Comparison of ENCODE assay signal across 22 cellular contexts in genomic region chr11:2482199-2482598, GRCh38. TPM values are rescaled to one million over a fixed set of nuclear protein-coding genes. Genes with fewer than 3 reads are reported as not detected.
"Had no signal": no experiment of that assay in that cellular context is flagged by ENCODE, and none has a peak within 500 bp of the region (broad histone marks: within the 10 kb centered on the region; RNA-seq: fewer than 3 reads in every experiment).

No MANE protein-coding gene starts in this region.

- H3K4me1 ChIP-seq: colonic mucosa, gastroesophageal sphincter, psoas muscle, tibial nerve had no signal

- H3K9me3 Mint-ChIP-seq: natural killer cell treated with Interleukin-12 subunit alpha and Interleukin-12 subunit beta and Interleukin-15 and Interleukin-18, amount 100 ng/mL, for 72 hours had no signal

- H3K27ac ChIP-seq: colonic mucosa, ovary, psoas muscle, right atrium auricular region, WERI-Rb-1 had no signal

- H3K4me3 Mint-ChIP-seq: activated naive CD4-positive, alpha-beta T cell treated with anti-CD3 and anti-CD28 coated beads for 36 hours; activated T-cell treated with anti-CD3 and anti-CD28 coated beads, Interleukin-2, amount 50 U/mL, for 4 hours; natural killer cell treated with Interleukin-12 subunit alpha and Interleukin-12 subunit beta and Interleukin-15 and Interleukin-18, amount 100 ng/mL, for 72 hours; stimulated activated naive CD8-positive, alpha-beta T cell treated with anti-CD3 and anti-CD28 coated beads, Interleukin-15, amount 100 ng/mL, for 72 hours had no signal

- H3K4me3 ChIP-seq: colonic mucosa, esophagus muscularis mucosa, gastroesophageal sphincter, ovary, psoas muscle, right atrium auricular region, tibial nerve had no signal

- H3K36me3 ChIP-seq: colonic mucosa, esophagus muscularis mucosa, gastroesophageal sphincter, ovary, right atrium auricular region, tibial nerve, WERI-Rb-1 had no signal

- H3K9me3 ChIP-seq: colonic mucosa, ovary, psoas muscle, right atrium auricular region had no signal

- H3K27ac Mint-ChIP-seq: activated naive CD4-positive, alpha-beta T cell treated with anti-CD3 and anti-CD28 coated beads for 36 hours; activated naive CD8-positive, alpha-beta T cell treated with anti-CD3 and anti-CD28 coated beads, Interleukin-2, amount 10 ng/mL, durations not matched to agents 7 days and 5 days; natural killer cell treated with Interleukin-12 subunit alpha and Interleukin-12 subunit beta and Interleukin-15 and Interleukin-18, amount 100 ng/mL, for 72 hours; stimulated activated naive CD8-positive, alpha-beta T cell treated with anti-CD3 and anti-CD28 coated beads, Interleukin-15, amount 100 ng/mL, for 72 hours had no signal

- DNase-seq: activated CD4-positive, CD25-positive, alpha-beta regulatory T cell treated with anti-CD3 and anti-CD28 coated beads, Interleukin-2, amount 50 U/mL, for 72 hours; activated CD8-positive, alpha-beta memory T cell treated with anti-CD3 and anti-CD28 coated beads for 24 hours; activated naive CD4-positive, alpha-beta T cell treated with anti-CD3 and anti-CD28 coated beads for 36 hours; activated naive CD8-positive, alpha-beta T cell treated with anti-CD3 and anti-CD28 coated beads, Interleukin-2, amount 10 ng/mL, durations not matched to agents 7 days and 5 days; activated T-cell treated with anti-CD3 and anti-CD28 coated beads, Interleukin-2, amount 50 U/mL, for 4 hours; amygdala; colonic mucosa; head of caudate nucleus; left ventricle myocardium superior; midbrain; ovary; psoas muscle; stimulated activated CD4-positive, alpha-beta T cell treated with anti-CD3 and anti-CD28 coated beads, Interleukin-4, amount 100 ng/mL, for 4 hours; stimulated activated naive CD8-positive, alpha-beta T cell treated with anti-CD3 and anti-CD28 coated beads, Interleukin-15, amount 100 ng/mL, for 72 hours; WERI-Rb-1 had no signal

- ATAC-seq: gastroesophageal sphincter; left ventricle myocardium superior; natural killer cell treated with Interleukin-12 subunit alpha and Interleukin-12 subunit beta and Interleukin-15 and Interleukin-18, amount 100 ng/mL, for 72 hours; psoas muscle; stimulated activated naive CD8-positive, alpha-beta T cell treated with anti-CD3 and anti-CD28 coated beads, Interleukin-15, amount 100 ng/mL, for 72 hours had no signal

- H3K27me3 Mint-ChIP-seq: activated naive CD8-positive, alpha-beta T cell treated with anti-CD3 and anti-CD28 coated beads, Interleukin-2, amount 10 ng/mL, durations not matched to agents 7 days and 5 days; stimulated activated naive CD8-positive, alpha-beta T cell treated with anti-CD3 and anti-CD28 coated beads, Interleukin-15, amount 100 ng/mL, for 72 hours had no signal

- H3K27me3 ChIP-seq: colonic mucosa, ovary, right atrium auricular region, tibial nerve had no signal

RNA-seq across cellular contexts. Expression of gene TRPM5, which starts 37.9 kb away (rescaled TPM):
- total RNA-seq: activated naive CD4-positive, alpha-beta T cell treated with anti-CD3 and anti-CD28 coated beads for 36 hours; activated naive CD8-positive, alpha-beta T cell treated with anti-CD3 and anti-CD28 coated beads, Interleukin-2, amount 10 ng/mL, durations not matched to agents 7 days and 5 days; activated T-cell treated with anti-CD3 and anti-CD28 coated beads, Interleukin-2, amount 50 U/mL, for 4 hours; bronchial epithelial cell; esophagus muscularis mucosa; gastroesophageal sphincter; left ventricle myocardium superior; natural killer cell treated with Interleukin-12 subunit alpha and Interleukin-12 subunit beta and Interleukin-15 and Interleukin-18, amount 100 ng/mL, for 72 hours; psoas muscle; right atrium auricular region; T-helper 2 cell treated with Interferon-gamma antibody and Interleukin-4, amounts not matched to agents 100 ng/mL and 5 ng/mL, for 36 hours; tibial nerve had no signal
- polyA plus RNA-seq: psoas muscle had no signal
